Comparison of ENCODE assay signal across 3 cellular contexts in the genomic region with DNA sequence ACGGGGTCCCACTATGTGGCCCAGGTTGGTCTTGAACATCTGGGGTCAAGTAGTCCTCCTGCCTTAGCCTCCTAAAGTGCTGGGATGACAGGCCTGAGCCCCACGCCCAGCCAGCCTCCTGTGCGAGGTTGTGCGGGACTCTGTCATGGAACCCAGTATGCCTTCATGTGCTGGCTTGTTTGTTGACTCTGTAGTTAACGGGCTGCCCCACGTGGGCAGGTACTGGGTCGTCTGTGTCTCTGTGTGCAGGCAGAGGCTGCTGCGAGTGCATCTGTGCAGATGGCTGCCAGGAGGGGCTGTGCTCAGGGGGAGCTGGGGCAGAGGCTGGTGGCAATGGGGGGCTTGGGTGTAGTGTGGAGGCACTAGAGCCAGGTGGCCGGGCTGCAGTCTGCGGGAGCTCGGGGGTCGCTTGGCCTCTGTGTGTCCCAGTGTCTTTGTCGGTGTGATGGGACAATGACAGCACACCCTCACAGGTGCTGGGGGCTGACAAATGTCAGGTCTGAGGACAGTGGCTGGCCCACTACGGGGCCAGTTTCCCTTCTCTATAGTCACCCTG. TPM values are rescaled to one million over a fixed set of nuclear protein-coding genes. Genes with fewer than 3 reads are reported as not detected.
"Had no signal": no experiment of that assay in that cellular context is flagged by ENCODE, and none has a peak within 500 bp of the region (broad histone marks: within the 10 kb centered on the region; RNA-seq: fewer than 3 reads in every experiment).

No MANE protein-coding gene starts in this region.

RNA-seq across cellular contexts. Expression of a gene that starts 6.0 kb away (rescaled TPM):
- total RNA-seq: activated B cell treated with CpG ODN at 0.5 μM for 24 hours, astrocyte, cardiac septum had no signal
